Comparison of ENCODE assay signal across 3 cellular contexts in genomic region chr18:8248576-8248975, GRCh38.
TF ChIP-seq lines count a peak whose summit lies in the region.

No MANE protein-coding gene starts in this region.

TF ChIP-seq in GM23338, 12 proteins besides CTCF, POLR2A, EP300 and RAD21:
- TF ChIP-seq ETS1 (IDR thresholded peaks at IDR 0.05), result no peak

TF ChIP-seq in H1, 55 proteins besides CTCF, POLR2A, EP300 and RAD21 (continued from another document):
- TF ChIP-seq GTF2F1 (IDR thresholded peaks at IDR 0.05; ENCODE audit: borderline replicate concordance, low read depth, low read length), result no peak
- TF ChIP-seq KDM5A (IDR thresholded peaks at IDR 0.05; ENCODE audit: low read length), result no peak
- no peak for TF ChIP-seq USF2 (IDR thresholded peaks at IDR 0.05; ENCODE audit: low read length)
- TF ChIP-seq ATF3 (IDR thresholded peaks at IDR 0.05; ENCODE audit: insufficient read depth, low read depth, low read length), result no peak
- TF ChIP-seq SP2 (IDR thresholded peaks at IDR 0.05; ENCODE audit: low read length), result no peak
- no peak for TF ChIP-seq HDAC6 (IDR thresholded peaks at IDR 0.05; ENCODE audit: low read depth, low read length)
- no peak for TF ChIP-seq CTBP2 (IDR thresholded peaks at IDR 0.05; ENCODE audit: borderline replicate concordance, insufficient read depth, insufficient read length, low read length)

TF ChIP-seq in neural cell, 6 proteins besides CTCF, POLR2A, EP300 and RAD21 (continued from another document):
- peak; percentile 94 for TF ChIP-seq REST (IDR thresholded peaks at IDR 0.05; ENCODE audit: borderline replicate concordance)
- peak; percentile 15 for TF ChIP-seq SMC3 (conservative IDR thresholded peaks at IDR 0.05; ENCODE audit: poor library complexity)
- no peak for TF ChIP-seq MXI1 (conservative IDR thresholded peaks at IDR 0.05; ENCODE audit: poor library complexity, severe bottlenecking)
- TF ChIP-seq POLR2AphosphoS5 (IDR thresholded peaks at IDR 0.05), result peak; percentile 74
- TF ChIP-seq EZH2 (IDR thresholded peaks at IDR 0.05; ENCODE audit: borderline replicate concordance, insufficient read depth, low read length, poor library complexity, severe bottlenecking), result no peak
